In the genomic region with DNA sequence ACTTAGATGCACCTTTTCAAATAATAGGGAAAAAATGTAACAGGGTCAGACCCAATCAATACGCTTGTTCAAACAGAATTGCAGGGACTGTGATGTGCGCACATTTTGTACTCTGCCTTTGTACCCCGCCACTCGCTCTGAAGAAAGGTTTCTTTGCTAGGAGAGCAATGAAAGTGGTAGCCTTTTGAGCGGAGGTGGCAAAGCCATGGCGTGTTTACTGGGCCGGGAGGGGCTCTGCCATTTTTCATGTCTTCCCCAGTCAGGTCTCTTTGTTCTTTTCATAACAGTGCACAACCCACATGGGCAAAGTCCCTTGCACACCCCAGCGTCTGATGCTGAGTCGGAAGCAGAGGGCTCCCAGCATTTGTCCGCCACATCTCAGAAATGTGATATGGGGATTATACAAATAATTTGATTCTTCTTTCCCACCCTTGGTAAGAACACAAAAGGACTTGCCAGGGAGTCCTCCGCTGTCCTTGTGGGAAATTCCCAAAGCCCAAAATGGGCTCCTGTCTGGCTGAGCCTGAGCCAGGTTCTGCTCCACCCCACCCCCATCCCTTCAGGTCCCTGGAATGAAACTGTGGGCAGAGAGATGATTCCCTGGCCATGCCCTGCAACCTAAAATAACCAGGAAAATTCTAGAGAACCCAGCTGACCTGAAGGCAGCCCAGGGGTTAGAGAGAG, we compare ENCODE assay signal across 2 cellular contexts.
TF ChIP-seq lines count a peak whose summit lies in the region.

No MANE protein-coding gene starts in this region.

TF ChIP-seq in GM23338, 12 proteins besides CTCF, POLR2A, EP300 and RAD21 (continued from another document):
- TF ChIP-seq, protein P1, sequence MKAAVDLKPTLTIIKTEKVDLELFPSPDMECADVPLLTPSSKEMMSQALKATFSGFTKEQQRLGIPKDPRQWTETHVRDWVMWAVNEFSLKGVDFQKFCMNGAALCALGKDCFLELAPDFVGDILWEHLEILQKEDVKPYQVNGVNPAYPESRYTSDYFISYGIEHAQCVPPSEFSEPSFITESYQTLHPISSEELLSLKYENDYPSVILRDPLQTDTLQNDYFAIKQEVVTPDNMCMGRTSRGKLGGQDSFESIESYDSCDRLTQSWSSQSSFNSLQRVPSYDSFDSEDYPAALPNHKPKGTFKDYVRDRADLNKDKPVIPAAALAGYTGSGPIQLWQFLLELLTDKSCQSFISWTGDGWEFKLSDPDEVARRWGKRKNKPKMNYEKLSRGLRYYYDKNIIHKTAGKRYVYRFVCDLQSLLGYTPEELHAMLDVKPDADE (IDR thresholded peaks at IDR 0.05), result no peak
- TF ChIP-seq NANOG (IDR thresholded peaks at IDR 0.05; ENCODE audit: borderline replicate concordance) (no peak), POLR2AphosphoS5 (IDR thresholded peaks at IDR 0.05; ENCODE audit: low read depth) (no peak)

TF ChIP-seq in HepG2, 621 proteins besides CTCF, POLR2A, EP300 and RAD21 (continued from another document and continues in another):
- TF ChIP-seq, protein P2, sequence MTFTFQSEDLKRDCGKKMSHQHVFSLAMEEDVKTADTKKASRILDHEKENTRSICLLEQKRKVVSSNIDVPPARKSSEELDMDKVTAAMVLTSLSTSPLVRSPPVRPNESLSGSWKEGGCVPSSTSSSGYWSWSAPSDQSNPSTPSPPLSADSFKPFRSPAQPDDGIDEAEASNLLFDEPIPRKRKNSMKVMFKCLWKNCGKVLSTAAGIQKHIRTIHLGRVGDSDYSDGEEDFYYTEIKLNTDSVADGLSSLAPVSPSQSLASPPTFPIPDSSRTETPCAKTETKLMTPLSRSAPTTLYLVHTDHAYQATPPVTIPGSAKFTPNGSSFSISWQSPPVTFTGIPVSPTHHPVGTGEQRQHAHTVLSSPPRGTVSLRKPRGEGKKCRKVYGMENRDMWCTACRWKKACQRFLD (CRISPR knock-in tag; IDR thresholded peaks at IDR 0.05; ENCODE audit: borderline replicate concordance), result no peak
- TF ChIP-seq IKZF4 (CRISPR knock-in tag; IDR thresholded peaks at IDR 0.05; ENCODE audit: borderline replicate concordance, low read depth, not compliant biosample characterization) (no peak), ZNF749 (CRISPR knock-in tag; IDR thresholded peaks at IDR 0.05; ENCODE audit: borderline replicate concordance) (no peak), SOX5 (CRISPR knock-in tag; IDR thresholded peaks at IDR 0.05; ENCODE audit: borderline replicate concordance) (peak; percentile 83), PITX1 (CRISPR knock-in tag; IDR thresholded peaks at IDR 0.05) (0 out of 2 replicates have a peak, but pooled peaks have one; percentile 26), HHEX (CRISPR knock-in tag; IDR thresholded peaks at IDR 0.05) (no peak), ZFP62 (CRISPR knock-in tag; IDR thresholded peaks at IDR 0.05) (no peak), ELF3 (CRISPR knock-in tag; IDR thresholded peaks at IDR 0.05) (peak; percentile 23; the same call in 1 of the 2 replicates), CREM (IDR thresholded peaks at IDR 0.05) (peak; percentile 64; the same call in 1 of the 2 replicates), CREM (CRISPR knock-in tag; IDR thresholded peaks at IDR 0.05) (no peak), NFATC3 (CRISPR knock-in tag; IDR thresholded peaks at IDR 0.05) (no peak), ADNP (CRISPR knock-in tag; IDR thresholded peaks at IDR 0.05) (no peak), POGZ (CRISPR knock-in tag; IDR thresholded peaks at IDR 0.05) (peak; percentile 57), ZNF589 (CRISPR knock-in tag; conservative IDR thresholded peaks at IDR 0.05) (no peak), ELF1 (CRISPR knock-in tag; IDR thresholded peaks at IDR 0.05) (peak; percentile 8; the same call in 1 of the 2 replicates), DPF2 (CRISPR knock-in tag; IDR thresholded peaks at IDR 0.05; ENCODE audit: borderline replicate concordance, low read depth) (no peak; the same call in 1 of the 2 replicates), NCOR1 (IDR thresholded peaks at IDR 0.05; ENCODE audit: borderline replicate concordance, low read length) (peak; percentile 53; the same call in 1 of the 2 replicates), HNF4G (IDR thresholded peaks at IDR 0.05; ENCODE audit: borderline replicate concordance, low read depth, low read length) (peak; percentile 59), HNF4G (CRISPR knock-in tag; IDR thresholded peaks at IDR 0.05; ENCODE audit: borderline replicate concordance, low read depth) (no peak), TAF1 (CRISPR knock-in tag; IDR thresholded peaks at IDR 0.05) (peak; percentile 17; the same call in 1 of the 2 replicates), ZSCAN20 (CRISPR knock-in tag; IDR thresholded peaks at IDR 0.05; ENCODE audit: borderline replicate concordance) (no peak), ZNF34 (CRISPR knock-in tag; IDR thresholded peaks at IDR 0.05; ENCODE audit: borderline replicate concordance) (no peak), ZNF556 (CRISPR knock-in tag; IDR thresholded peaks at IDR 0.05; ENCODE audit: borderline replicate concordance) (no peak), ZZZ3 (CRISPR knock-in tag; IDR thresholded peaks at IDR 0.05; ENCODE audit: borderline replicate concordance) (no peak), NR2F2 (IDR thresholded peaks at IDR 0.05; ENCODE audit: borderline replicate concordance, low read depth) (no peak), ZNF468 (CRISPR knock-in tag; IDR thresholded peaks at IDR 0.05) (no peak), FOXA3 (CRISPR knock-in tag; IDR thresholded peaks at IDR 0.05) (peak; percentile 57; the same call in 1 of the 2 replicates), KAT8 (CRISPR knock-in tag; IDR thresholded peaks at IDR 0.05) (no peak), ZNF644 (CRISPR knock-in tag; IDR thresholded peaks at IDR 0.05; ENCODE audit: low read depth) (peak; percentile 32; the same call in 1 of the 2 replicates), ZBTB1 (CRISPR knock-in tag; IDR thresholded peaks at IDR 0.05; ENCODE audit: borderline replicate concordance) (no peak), ZFP1 (CRISPR knock-in tag; IDR thresholded peaks at IDR 0.05) (0 out of 2 replicates have a peak, but pooled peaks have one; percentile 21), ZSCAN31 (CRISPR knock-in tag; IDR thresholded peaks at IDR 0.05; ENCODE audit: low read depth) (peak; percentile 54; the same call in 1 of the 2 replicates), ZNF124 (CRISPR knock-in tag; IDR thresholded peaks at IDR 0.05) (no peak), ZNF382 (CRISPR knock-in tag; IDR thresholded peaks at IDR 0.05; ENCODE audit: borderline replicate concordance) (no peak), ZNF451 (CRISPR knock-in tag; IDR thresholded peaks at IDR 0.05) (no peak), ZNF235 (CRISPR knock-in tag; IDR thresholded peaks at IDR 0.05; ENCODE audit: borderline replicate concordance) (no peak), SOX13 (IDR thresholded peaks at IDR 0.05) (peak; percentile 55; the same call in 1 of the 2 replicates), SOX13 (CRISPR knock-in tag; conservative IDR thresholded peaks at IDR 0.05 in 1 of 2, IDR thresholded peaks at IDR 0.05 in 1 of 2) (peak in 1 of 2 experiments; percentile 65; a peak in 2 of 4 replicates), NR2F6 (IDR thresholded peaks at IDR 0.05) (peak; percentile 44), NR2F6 (CRISPR knock-in tag; IDR thresholded peaks at IDR 0.05) (peak; percentile 43; the same call in 1 of the 2 replicates), MAZ (IDR thresholded peaks at IDR 0.05; ENCODE audit: borderline replicate concordance, low read depth, low read length) (no peak), MAZ (CRISPR knock-in tag; IDR thresholded peaks at IDR 0.05; ENCODE audit: low read depth) (no peak), RARA (CRISPR knock-in tag; IDR thresholded peaks at IDR 0.05) (peak; percentile 38), ZNF558 (CRISPR knock-in tag; IDR thresholded peaks at IDR 0.05; ENCODE audit: borderline replicate concordance) (no peak), ZBTB38 (CRISPR knock-in tag; IDR thresholded peaks at IDR 0.05) (no peak; the same call in 1 of the 2 replicates), MBD4 (IDR thresholded peaks at IDR 0.05; ENCODE audit: borderline replicate concordance, low read length) (no peak), FOXA1 (IDR thresholded peaks at IDR 0.05) (no peak), FOXA1 (CRISPR knock-in tag; IDR thresholded peaks at IDR 0.05) (no peak), ZNF768 (CRISPR knock-in tag; IDR thresholded peaks at IDR 0.05) (no peak), KDM4B (CRISPR knock-in tag; IDR thresholded peaks at IDR 0.05) (no peak), KDM5B (CRISPR knock-in tag; IDR thresholded peaks at IDR 0.05; ENCODE audit: borderline replicate concordance) (no peak), TOPORS (CRISPR knock-in tag; IDR thresholded peaks at IDR 0.05) (0 out of 2 replicates have a peak, but pooled peaks have one; percentile 62), HMGA1 (CRISPR knock-in tag; conservative IDR thresholded peaks at IDR 0.05) (no peak), ONECUT2 (CRISPR knock-in tag; IDR thresholded peaks at IDR 0.05) (peak; percentile 89), TEAD3 (CRISPR knock-in tag; optimal IDR thresholded peaks at IDR 0.05; ENCODE audit: borderline replicate concordance) (no peak), ZNF788 (CRISPR knock-in tag; IDR thresholded peaks at IDR 0.05; ENCODE audit: borderline replicate concordance) (no peak), SOX6 (IDR thresholded peaks at IDR 0.05) (no peak), SOX6 (CRISPR knock-in tag; IDR thresholded peaks at IDR 0.05) (peak; percentile 91)
- TF ChIP-seq, protein P3, sequence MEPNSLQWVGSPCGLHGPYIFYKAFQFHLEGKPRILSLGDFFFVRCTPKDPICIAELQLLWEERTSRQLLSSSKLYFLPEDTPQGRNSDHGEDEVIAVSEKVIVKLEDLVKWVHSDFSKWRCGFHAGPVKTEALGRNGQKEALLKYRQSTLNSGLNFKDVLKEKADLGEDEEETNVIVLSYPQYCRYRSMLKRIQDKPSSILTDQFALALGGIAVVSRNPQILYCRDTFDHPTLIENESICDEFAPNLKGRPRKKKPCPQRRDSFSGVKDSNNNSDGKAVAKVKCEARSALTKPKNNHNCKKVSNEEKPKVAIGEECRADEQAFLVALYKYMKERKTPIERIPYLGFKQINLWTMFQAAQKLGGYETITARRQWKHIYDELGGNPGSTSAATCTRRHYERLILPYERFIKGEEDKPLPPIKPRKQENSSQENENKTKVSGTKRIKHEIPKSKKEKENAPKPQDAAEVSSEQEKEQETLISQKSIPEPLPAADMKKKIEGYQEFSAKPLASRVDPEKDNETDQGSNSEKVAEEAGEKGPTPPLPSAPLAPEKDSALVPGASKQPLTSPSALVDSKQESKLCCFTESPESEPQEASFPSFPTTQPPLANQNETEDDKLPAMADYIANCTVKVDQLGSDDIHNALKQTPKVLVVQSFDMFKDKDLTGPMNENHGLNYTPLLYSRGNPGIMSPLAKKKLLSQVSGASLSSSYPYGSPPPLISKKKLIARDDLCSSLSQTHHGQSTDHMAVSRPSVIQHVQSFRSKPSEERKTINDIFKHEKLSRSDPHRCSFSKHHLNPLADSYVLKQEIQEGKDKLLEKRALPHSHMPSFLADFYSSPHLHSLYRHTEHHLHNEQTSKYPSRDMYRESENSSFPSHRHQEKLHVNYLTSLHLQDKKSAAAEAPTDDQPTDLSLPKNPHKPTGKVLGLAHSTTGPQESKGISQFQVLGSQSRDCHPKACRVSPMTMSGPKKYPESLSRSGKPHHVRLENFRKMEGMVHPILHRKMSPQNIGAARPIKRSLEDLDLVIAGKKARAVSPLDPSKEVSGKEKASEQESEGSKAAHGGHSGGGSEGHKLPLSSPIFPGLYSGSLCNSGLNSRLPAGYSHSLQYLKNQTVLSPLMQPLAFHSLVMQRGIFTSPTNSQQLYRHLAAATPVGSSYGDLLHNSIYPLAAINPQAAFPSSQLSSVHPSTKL (CRISPR knock-in tag; IDR thresholded peaks at IDR 0.05), result peak; percentile 57; the same call in 1 of the 2 replicates
- TF ChIP-seq, protein P4, sequence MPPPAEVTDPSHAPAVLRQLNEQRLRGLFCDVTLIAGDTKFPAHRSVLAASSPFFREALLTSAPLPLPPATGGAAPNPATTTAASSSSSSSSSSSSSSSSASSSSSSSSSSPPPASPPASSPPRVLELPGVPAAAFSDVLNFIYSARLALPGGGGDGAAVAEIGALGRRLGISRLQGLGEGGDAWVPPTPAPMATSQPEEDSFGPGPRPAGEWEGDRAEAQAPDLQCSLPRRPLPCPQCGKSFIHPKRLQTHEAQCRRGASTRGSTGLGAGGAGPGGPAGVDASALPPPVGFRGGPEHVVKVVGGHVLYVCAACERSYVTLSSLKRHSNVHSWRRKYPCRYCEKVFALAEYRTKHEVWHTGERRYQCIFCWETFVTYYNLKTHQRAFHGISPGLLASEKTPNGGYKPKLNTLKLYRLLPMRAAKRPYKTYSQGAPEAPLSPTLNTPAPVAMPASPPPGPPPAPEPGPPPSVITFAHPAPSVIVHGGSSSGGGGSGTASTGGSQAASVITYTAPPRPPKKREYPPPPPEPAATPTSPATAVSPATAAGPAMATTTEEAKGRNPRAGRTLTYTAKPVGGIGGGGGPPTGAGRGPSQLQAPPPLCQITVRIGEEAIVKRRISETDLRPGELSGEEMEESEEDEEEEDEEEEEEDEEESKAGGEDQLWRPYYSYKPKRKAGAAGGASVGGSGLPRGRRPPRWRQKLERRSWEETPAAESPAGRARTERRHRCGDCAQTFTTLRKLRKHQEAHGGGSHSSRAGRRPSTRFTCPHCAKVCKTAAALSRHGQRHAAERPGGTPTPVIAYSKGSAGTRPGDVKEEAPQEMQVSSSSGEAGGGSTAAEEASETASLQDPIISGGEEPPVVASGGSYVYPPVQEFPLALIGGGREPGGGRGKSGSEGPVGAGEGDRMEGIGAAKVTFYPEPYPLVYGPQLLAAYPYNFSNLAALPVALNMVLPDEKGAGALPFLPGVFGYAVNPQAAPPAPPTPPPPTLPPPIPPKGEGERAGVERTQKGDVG (CRISPR knock-in tag; IDR thresholded peaks at IDR 0.05; ENCODE audit: borderline replicate concordance), result peak; percentile 56; the same call in 1 of the 2 replicates
- TF ChIP-seq, protein P5, sequence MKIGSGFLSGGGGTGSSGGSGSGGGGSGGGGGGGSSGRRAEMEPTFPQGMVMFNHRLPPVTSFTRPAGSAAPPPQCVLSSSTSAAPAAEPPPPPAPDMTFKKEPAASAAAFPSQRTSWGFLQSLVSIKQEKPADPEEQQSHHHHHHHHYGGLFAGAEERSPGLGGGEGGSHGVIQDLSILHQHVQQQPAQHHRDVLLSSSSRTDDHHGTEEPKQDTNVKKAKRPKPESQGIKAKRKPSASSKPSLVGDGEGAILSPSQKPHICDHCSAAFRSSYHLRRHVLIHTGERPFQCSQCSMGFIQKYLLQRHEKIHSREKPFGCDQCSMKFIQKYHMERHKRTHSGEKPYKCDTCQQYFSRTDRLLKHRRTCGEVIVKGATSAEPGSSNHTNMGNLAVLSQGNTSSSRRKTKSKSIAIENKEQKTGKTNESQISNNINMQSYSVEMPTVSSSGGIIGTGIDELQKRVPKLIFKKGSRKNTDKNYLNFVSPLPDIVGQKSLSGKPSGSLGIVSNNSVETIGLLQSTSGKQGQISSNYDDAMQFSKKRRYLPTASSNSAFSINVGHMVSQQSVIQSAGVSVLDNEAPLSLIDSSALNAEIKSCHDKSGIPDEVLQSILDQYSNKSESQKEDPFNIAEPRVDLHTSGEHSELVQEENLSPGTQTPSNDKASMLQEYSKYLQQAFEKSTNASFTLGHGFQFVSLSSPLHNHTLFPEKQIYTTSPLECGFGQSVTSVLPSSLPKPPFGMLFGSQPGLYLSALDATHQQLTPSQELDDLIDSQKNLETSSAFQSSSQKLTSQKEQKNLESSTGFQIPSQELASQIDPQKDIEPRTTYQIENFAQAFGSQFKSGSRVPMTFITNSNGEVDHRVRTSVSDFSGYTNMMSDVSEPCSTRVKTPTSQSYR (CRISPR knock-in tag; IDR thresholded peaks at IDR 0.05; ENCODE audit: borderline replicate concordance), result peak; percentile 60; the same call in 1 of the 2 replicates
